Comparison of ENCODE assay signal across 1 cellular context in the genomic region with DNA sequence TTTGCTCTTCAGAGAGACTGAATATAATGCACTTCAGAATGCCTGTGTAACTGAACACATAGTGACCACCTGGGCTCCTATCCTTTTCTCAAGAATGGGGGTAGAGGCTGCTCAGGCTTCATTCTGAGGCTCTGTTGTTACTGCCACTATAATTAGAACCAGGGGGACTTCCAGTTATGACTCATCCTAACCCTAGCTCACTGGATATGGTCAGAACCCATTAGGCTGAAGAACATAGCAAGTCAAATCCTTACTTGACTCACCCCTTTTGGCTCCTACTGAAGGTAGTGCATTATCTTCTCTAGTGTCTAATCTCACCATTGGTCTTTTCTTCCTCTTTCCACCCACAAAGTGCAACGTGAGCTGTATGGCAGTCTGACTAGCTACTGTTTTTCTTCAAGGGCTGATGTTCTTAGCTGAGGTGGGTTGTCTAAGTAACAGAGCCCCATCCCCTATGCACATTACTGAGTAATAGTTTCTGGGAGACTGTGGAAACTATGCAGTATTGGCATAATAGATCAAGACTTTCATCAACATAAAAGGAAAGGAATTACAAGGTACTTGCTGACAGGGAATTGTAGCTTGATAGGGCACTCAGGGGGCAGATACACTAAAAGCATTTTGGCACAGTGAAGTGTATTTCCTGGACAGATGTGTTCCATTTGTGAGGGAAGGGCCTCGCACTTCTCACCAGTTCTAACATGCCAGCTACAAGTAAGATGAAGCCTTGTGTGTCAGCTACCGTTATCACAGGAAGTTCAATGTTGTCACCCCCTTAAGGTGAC.
TF ChIP-seq lines count a peak whose summit lies in the region.

No MANE protein-coding gene starts in this region.

TF ChIP-seq in HEK293, 187 proteins besides CTCF, POLR2A, EP300 and RAD21 (continued from another document):
- TF ChIP-seq, protein P1, sequence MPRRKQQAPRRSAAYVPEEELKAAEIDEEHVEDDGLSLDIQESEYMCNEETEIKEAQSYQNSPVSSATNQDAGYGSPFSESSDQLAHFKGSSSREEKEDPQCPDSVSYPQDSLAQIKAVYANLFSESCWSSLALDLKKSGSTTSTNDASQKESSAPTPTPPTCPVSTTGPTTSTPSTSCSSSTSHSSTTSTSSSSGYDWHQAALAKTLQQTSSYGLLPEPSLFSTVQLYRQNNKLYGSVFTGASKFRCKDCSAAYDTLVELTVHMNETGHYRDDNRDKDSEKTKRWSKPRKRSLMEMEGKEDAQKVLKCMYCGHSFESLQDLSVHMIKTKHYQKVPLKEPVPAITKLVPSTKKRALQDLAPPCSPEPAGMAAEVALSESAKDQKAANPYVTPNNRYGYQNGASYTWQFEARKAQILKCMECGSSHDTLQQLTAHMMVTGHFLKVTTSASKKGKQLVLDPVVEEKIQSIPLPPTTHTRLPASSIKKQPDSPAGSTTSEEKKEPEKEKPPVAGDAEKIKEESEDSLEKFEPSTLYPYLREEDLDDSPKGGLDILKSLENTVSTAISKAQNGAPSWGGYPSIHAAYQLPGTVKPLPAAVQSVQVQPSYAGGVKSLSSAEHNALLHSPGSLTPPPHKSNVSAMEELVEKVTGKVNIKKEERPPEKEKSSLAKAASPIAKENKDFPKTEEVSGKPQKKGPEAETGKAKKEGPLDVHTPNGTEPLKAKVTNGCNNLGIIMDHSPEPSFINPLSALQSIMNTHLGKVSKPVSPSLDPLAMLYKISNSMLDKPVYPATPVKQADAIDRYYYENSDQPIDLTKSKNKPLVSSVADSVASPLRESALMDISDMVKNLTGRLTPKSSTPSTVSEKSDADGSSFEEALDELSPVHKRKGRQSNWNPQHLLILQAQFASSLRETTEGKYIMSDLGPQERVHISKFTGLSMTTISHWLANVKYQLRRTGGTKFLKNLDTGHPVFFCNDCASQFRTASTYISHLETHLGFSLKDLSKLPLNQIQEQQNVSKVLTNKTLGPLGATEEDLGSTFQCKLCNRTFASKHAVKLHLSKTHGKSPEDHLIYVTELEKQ (tag by site-specific recombination; IDR thresholded peaks at IDR 0.05; ENCODE audit: borderline replicate concordance) = no peak
- no peak for TF ChIP-seq SETDB1 (IDR thresholded peaks at IDR 0.05; ENCODE audit: insufficient read length, low read length)
- TF ChIP-seq GLIS1 (tag by site-specific recombination; IDR thresholded peaks at IDR 0.05) = peak; percentile 34; the same call in 1 of the 2 replicates
- no peak for TF ChIP-seq KLF16 (tag by site-specific recombination; IDR thresholded peaks at IDR 0.05)
- TF ChIP-seq ZNF621 (tag by site-specific recombination; IDR thresholded peaks at IDR 0.05) = no peak
- TF ChIP-seq, protein P2, sequence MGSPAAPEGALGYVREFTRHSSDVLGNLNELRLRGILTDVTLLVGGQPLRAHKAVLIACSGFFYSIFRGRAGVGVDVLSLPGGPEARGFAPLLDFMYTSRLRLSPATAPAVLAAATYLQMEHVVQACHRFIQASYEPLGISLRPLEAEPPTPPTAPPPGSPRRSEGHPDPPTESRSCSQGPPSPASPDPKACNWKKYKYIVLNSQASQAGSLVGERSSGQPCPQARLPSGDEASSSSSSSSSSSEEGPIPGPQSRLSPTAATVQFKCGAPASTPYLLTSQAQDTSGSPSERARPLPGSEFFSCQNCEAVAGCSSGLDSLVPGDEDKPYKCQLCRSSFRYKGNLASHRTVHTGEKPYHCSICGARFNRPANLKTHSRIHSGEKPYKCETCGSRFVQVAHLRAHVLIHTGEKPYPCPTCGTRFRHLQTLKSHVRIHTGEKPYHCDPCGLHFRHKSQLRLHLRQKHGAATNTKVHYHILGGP (tag by site-specific recombination; IDR thresholded peaks at IDR 0.05) = no peak
